ENCODE assay signal across 26 cellular contexts in the genomic region with DNA sequence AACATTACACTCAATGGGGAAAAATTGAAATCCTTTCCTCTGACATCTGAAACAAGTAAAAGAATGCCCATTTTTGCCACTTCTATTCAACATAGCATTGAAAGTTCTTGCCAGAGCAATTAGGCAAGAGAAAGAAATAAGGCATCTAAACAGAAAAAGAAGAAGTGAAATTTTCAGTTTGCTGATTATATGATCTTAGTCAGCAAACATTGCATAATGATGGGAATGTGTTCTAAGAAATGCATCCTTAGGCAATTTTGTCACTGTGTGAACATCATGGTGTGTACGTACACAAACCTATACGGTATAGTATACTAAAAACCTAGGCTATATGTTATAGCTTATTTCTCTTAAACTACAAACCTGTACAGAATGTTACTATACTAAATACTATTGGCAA. TPM values are rescaled to one million over a fixed set of nuclear protein-coding genes. Genes with fewer than 3 reads are reported as not detected.
"Had no signal": no experiment of that assay in that cellular context is flagged by ENCODE, and none has a peak within 500 bp of the region (broad histone marks: within the 10 kb centered on the region; RNA-seq: fewer than 3 reads in every experiment).

No MANE protein-coding gene starts in this region.

- H3K4me1 ChIP-seq: body of pancreas, heart right ventricle, parathyroid adenoma, upper lobe of left lung had no signal

- H3K9me3 ChIP-seq: body of pancreas, upper lobe of left lung had no signal

- H3K4me1 Mint-ChIP-seq: activated naive CD4-positive, alpha-beta T cell treated with anti-CD3 and anti-CD28 coated beads, Interleukin-2, amount 10 ng/mL, durations not matched to agents 7 days and 5 days; activated naive CD8-positive, alpha-beta T cell treated with anti-CD3 and anti-CD28 coated beads, Interleukin-2, amount 50 U/mL, for 24 hours; nephron progenitor cell had no signal

- DNase-seq: activated CD4-positive, alpha-beta T cell treated with anti-CD3 and anti-CD28 coated beads, Interleukin-2, amount 50 U/mL, for 48 hours; activated effector memory CD4-positive, alpha-beta T cell treated with Interleukin-2 at 50 U/mL for 16 hours; activated naive CD4-positive, alpha-beta T cell treated with anti-CD3 and anti-CD28 coated beads, Interleukin-2, amount 10 ng/mL, durations not matched to agents 7 days and 5 days; activated naive CD8-positive, alpha-beta T cell treated with anti-CD3 and anti-CD28 coated beads, Interleukin-2, amount 50 U/mL, for 24 hours; activated T-cell treated with anti-CD3 and anti-CD28 coated beads, Interleukin-2, amount 50 U/mL, for 48 hours; body of pancreas; effector CD4-positive, alpha-beta T cell; erythroblast; foreskin fibroblast; heart right ventricle; left colon; mesenchymal stem cell; nephron progenitor cell; right cardiac atrium; stimulated activated CD4-positive, alpha-beta T cell treated with anti-CD3 and anti-CD28 coated beads, Interleukin-4, amount 100 ng/mL, for 4 hours; stimulated activated naive CD8-positive, alpha-beta T cell treated with anti-CD3 and anti-CD28 coated beads, Interleukin-15, Interleukin-2, amounts not matched to agents 100 U/mL and 50 U/mL, for 24 hours; upper lobe of left lung had no signal

- H3K4me3 Mint-ChIP-seq: activated naive CD4-positive, alpha-beta T cell treated with anti-CD3 and anti-CD28 coated beads, Interleukin-2, amount 10 ng/mL, durations not matched to agents 7 days and 5 days; activated naive CD8-positive, alpha-beta T cell treated with anti-CD3 and anti-CD28 coated beads, Interleukin-2, amount 50 U/mL, for 24 hours; dendritic cell treated with granulocyte-macrophage colony-stimulating factor and Interleukin-4, amounts not matched to agents 40 ng/mL and 50 ng/mL, for 4 days; nephron progenitor cell had no signal

- H3K36me3 Mint-ChIP-seq: activated naive CD4-positive, alpha-beta T cell treated with anti-CD3 and anti-CD28 coated beads, Interleukin-2, amount 10 ng/mL, durations not matched to agents 7 days and 5 days had no signal

- H3K9me3 Mint-ChIP-seq: activated naive CD4-positive, alpha-beta T cell treated with anti-CD3 and anti-CD28 coated beads, Interleukin-2, amount 10 ng/mL, durations not matched to agents 7 days and 5 days had no signal

- H3K27me3 ChIP-seq: body of pancreas, heart right ventricle, upper lobe of left lung had no signal

- H3K27ac ChIP-seq: body of pancreas, heart right ventricle, parathyroid adenoma, upper lobe of left lung, VCaP had no signal

- H3K36me3 ChIP-seq: heart right ventricle, upper lobe of left lung had no signal

- H3K27me3 Mint-ChIP-seq: activated naive CD4-positive, alpha-beta T cell treated with anti-CD3 and anti-CD28 coated beads, Interleukin-2, amount 10 ng/mL, durations not matched to agents 7 days and 5 days; dendritic cell treated with granulocyte-macrophage colony-stimulating factor and Interleukin-4, amounts not matched to agents 40 ng/mL and 50 ng/mL, for 4 days had no signal

- H3K27ac Mint-ChIP-seq: activated naive CD4-positive, alpha-beta T cell treated with anti-CD3 and anti-CD28 coated beads, Interleukin-2, amount 10 ng/mL, durations not matched to agents 7 days and 5 days; activated naive CD8-positive, alpha-beta T cell treated with anti-CD3 and anti-CD28 coated beads, Interleukin-2, amount 50 U/mL, for 24 hours; dendritic cell treated with granulocyte-macrophage colony-stimulating factor and Interleukin-4, amounts not matched to agents 40 ng/mL and 50 ng/mL, for 4 days; nephron progenitor cell had no signal

- FAIRE-seq: keratinocyte had no signal

- H3K4me3 ChIP-seq: body of pancreas, heart right ventricle, upper lobe of left lung had no signal

RNA-seq across cellular contexts. Expression of gene HTR1F, which starts 11.7 kb away (rescaled TPM):
- total RNA-seq: chondrocyte; fibroblast of lung; myocyte; pulmonary artery endothelial cell; T-helper 2 cell treated with Interferon-gamma antibody and Interleukin-4, amounts not matched to agents 100 ng/mL and 5 ng/mL, for 36 hours had no signal
